In the genomic region with DNA sequence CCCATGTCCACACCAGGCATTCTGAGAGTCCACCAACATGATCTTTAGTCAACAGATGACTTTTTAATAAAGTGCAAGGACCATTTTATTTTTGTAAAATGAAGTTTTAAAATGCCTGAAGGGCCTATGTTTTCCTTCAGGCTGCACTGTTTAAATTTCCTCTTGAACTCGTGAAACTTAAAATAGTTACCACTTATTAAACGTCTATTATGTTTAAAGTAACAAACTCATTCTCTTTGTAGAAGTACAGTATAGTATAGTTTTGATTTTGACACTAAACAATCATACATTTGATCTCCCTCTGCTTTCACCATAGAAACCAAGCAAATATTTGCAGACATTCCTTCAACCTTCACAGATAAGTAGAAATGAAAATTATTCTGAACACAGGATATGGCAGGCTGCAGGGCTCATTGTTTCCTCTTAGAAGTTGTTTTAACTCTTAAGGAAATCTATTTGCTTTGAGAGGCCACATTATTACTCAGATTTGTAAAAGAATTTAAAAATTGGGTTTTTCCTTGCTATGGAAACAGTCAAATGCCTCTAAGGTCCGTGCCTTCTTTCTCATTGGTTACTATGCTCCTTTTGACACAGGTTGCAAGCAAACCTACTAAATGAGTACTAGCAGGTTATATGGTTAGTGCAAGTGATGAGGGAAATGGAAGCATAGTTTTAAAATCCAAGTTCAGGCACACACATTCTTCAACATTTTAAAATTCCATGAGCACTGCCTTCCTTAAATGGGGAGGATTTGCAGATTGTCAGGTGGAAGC, we compare ENCODE assay signal across 15 cellular contexts.
DNase-seq lines count a peak whose midpoint lies in the region; ATAC-seq, FAIRE-seq and TF ChIP-seq lines count a peak whose summit lies in the region.
"Had no signal": no experiment of that assay in that cellular context is flagged by ENCODE, and none has a peak within 500 bp of the region (broad histone marks: within the 10 kb centered on the region; RNA-seq: fewer than 3 reads in every experiment).

No MANE protein-coding gene starts in this region.

- no peaks in the 10 kb centered on the region for H3K27me3 ChIP-seq in pancreas
- H3K27me3 ChIP-seq in colonic mucosa, result no peaks in the 10 kb centered on the region
- H3K27me3 ChIP-seq: gastrocnemius medialis had no signal

- DNase-seq in EH (ENCODE audit: low read depth), result peak; percentile 61
- DNase-seq in effector memory CD8-positive, alpha-beta T cell, result no peak
- no peak for DNase-seq in pancreas
- DNase-seq in NCI-H524 (lab: John Stamatoyannopoulos, UW), result no peak
- no peak for DNase-seq in colonic mucosa
- DNase-seq: activated CD4-positive, alpha-beta T cell treated with anti-CD3 and anti-CD28 coated beads, Interleukin-2, amount 50 U/mL, for 1 hour; gastrocnemius medialis; NCI-H1092; NCI-H526 treated with DMSO at 0.1 percent for 48 hours; psoas muscle had no signal

- ATAC-seq in effector memory CD8-positive, alpha-beta T cell (replicated peaks), result peak; percentile 41
- ATAC-seq in pancreas (peak in 3 of 4 donors; percentile 56 to 70 (median 69)), HG02981 (IDR thresholded peaks at IDR 0.05; ENCODE audit: unreplicated experiment) (no peak), HG02642 (IDR thresholded peaks at IDR 0.05; ENCODE audit: poor library complexity, unreplicated experiment) (no peak)
- ATAC-seq: gastrocnemius medialis, GM12878, psoas muscle had no signal

- H3K9me3 ChIP-seq in pancreas, result no peaks in the 10 kb centered on the region
- H3K9me3 ChIP-seq in colonic mucosa, result no peaks in the 10 kb centered on the region
- H3K9me3 ChIP-seq: gastrocnemius medialis, psoas muscle had no signal

- peak overlapping the region; percentile 93 for H3K27ac Mint-ChIP-seq in T-helper 1 cell treated with Interleukin-12 subunit alpha and Interleukin-12 subunit beta and Interleukin-4 antibody, amounts not matched to agents 30 μg/mL and 1 μg/mL, for 36 hours
- peak overlapping the region; percentile 69 to 76 for H3K27ac Mint-ChIP-seq in effector memory CD8-positive, alpha-beta T cell
- H3K27ac Mint-ChIP-seq: type B pancreatic cell had no signal

- no peaks in the 10 kb centered on the region for H3K36me3 ChIP-seq in pancreas
- H3K36me3 ChIP-seq in colonic mucosa, result no peaks in the 10 kb centered on the region
- H3K36me3 ChIP-seq: gastrocnemius medialis had no signal

- WGBS in pancreas, 2 donors, result 16 to 22% methylated on average over 3 of the region's 3 CpGs

- intact Hi-C loops in pancreas (cut with DNase I) (no loop called here), colonic mucosa (cut with DNase I) (no loop called here)

- peaks cover 46% of the 10 kb centered on the region for H3K36me3 Mint-ChIP-seq in T-helper 1 cell treated with Interleukin-12 subunit alpha and Interleukin-12 subunit beta and Interleukin-4 antibody, amounts not matched to agents 30 μg/mL and 1 μg/mL, for 36 hours (ENCODE audit: low read depth)
- H3K36me3 Mint-ChIP-seq in effector memory CD8-positive, alpha-beta T cell (ENCODE audit: insufficient read depth), result no peaks in the 10 kb centered on the region

- no peaks in the 10 kb centered on the region for H3K9me3 Mint-ChIP-seq in T-helper 1 cell treated with Interleukin-12 subunit alpha and Interleukin-12 subunit beta and Interleukin-4 antibody, amounts not matched to agents 30 μg/mL and 1 μg/mL, for 36 hours
- no peaks in the 10 kb centered on the region for H3K9me3 Mint-ChIP-seq in effector memory CD8-positive, alpha-beta T cell

- H3K4me3 Mint-ChIP-seq in T-helper 1 cell treated with Interleukin-12 subunit alpha and Interleukin-12 subunit beta and Interleukin-4 antibody, amounts not matched to agents 30 μg/mL and 1 μg/mL, for 36 hours, result peak overlapping the region; percentile 16
- peak overlapping the region; percentile 64 to 66 for H3K4me3 Mint-ChIP-seq in effector memory CD8-positive, alpha-beta T cell
- H3K4me3 Mint-ChIP-seq: type B pancreatic cell had no signal

- H3K4me1 ChIP-seq in pancreas (peaks cover 9 to 24% (median 13%) of the 10 kb centered on the region in 3 donors), colonic mucosa (peaks cover 8% of the 10 kb centered on the region)
- H3K4me1 ChIP-seq: gastrocnemius medialis, psoas muscle had no signal

- no peak for FAIRE-seq in pancreas (lab: Jason Lieb, UNC)
- FAIRE-seq: GM12878 had no signal

- no peaks in the 10 kb centered on the region for H3K27me3 Mint-ChIP-seq in T-helper 1 cell treated with Interleukin-12 subunit alpha and Interleukin-12 subunit beta and Interleukin-4 antibody, amounts not matched to agents 30 μg/mL and 1 μg/mL, for 36 hours (ENCODE audit: low read depth)
- H3K27me3 Mint-ChIP-seq in effector memory CD8-positive, alpha-beta T cell, result no peaks in the 10 kb centered on the region
- H3K27me3 Mint-ChIP-seq: type B pancreatic cell had no signal

- no peak for TF ChIP-seq CTCF in pancreas (IDR thresholded peaks at IDR 0.05)
- TF ChIP-seq CTCF in colonic mucosa (IDR thresholded peaks at IDR 0.05), result no peak

- peak overlapping the region in 1 of 2 donors; percentile 16 for H3K9ac ChIP-seq in colonic mucosa (ENCODE audit: low read depth in 2 of 2, low read length in 2 of 2)

- H3K4me1 Mint-ChIP-seq in T-helper 1 cell treated with Interleukin-12 subunit alpha and Interleukin-12 subunit beta and Interleukin-4 antibody, amounts not matched to agents 30 μg/mL and 1 μg/mL, for 36 hours (ENCODE audit: low read depth), result peaks cover 76% of the 10 kb centered on the region
- peaks cover 50 to 67% of the 10 kb centered on the region in 2 donors for H3K4me1 Mint-ChIP-seq in effector memory CD8-positive, alpha-beta T cell (ENCODE audit: low read depth in 2 of 2)

- no peak overlapping the region for H3K27ac ChIP-seq in pancreas
- H3K27ac ChIP-seq in colonic mucosa, result no peak overlapping the region
- H3K27ac ChIP-seq: gastrocnemius medialis, psoas muscle had no signal

- no peak overlapping the region for H3K4me3 ChIP-seq in pancreas
- no peak overlapping the region for H3K4me3 ChIP-seq in colonic mucosa
- H3K4me3 ChIP-seq: gastrocnemius medialis, GM12878, psoas muscle had no signal

Comparison
In these comparisons a context has a peak if more than half of its experiments do, and no peak if none do; other contexts are left out.
1. ATAC-seq: peak in effector memory CD8-positive, alpha-beta T cell (single experiment) and pancreas (3 of 4); none in HG02981 (single experiment) and HG02642 (single experiment).